ENCODE assay signal across 7 cellular contexts in genomic region chr6:132401120-132401940, GRCh38. TPM values are rescaled to one million over a fixed set of nuclear protein-coding genes. Genes with fewer than 3 reads are reported as not detected.
DNase-seq lines count a peak whose midpoint lies in the region; FAIRE-seq and TF ChIP-seq lines count a peak whose summit lies in the region.

Gene MOXD1, minus strand, starts transcription at chr6:132401475. Its CDS starts 49 bp downstream, at chr6:132401426.

- no peak for TF ChIP-seq CTCF in liver (IDR thresholded peaks at IDR 0.05; ENCODE audit: low read depth, low read length, missing input control)

- H3K9me3 ChIP-seq in HAP-1, result no peaks in the 10 kb centered on the region
- H3K9me3 ChIP-seq in liver (ENCODE audit: control insufficient read depth in 4 of 4, low read length in 3 of 4), result peaks cover 0 to 3% (median 0%) of the 10 kb centered on the region in 4 donors
- peaks cover 0 to 2% (median 0%) of the 10 kb centered on the region in 5 donors for H3K9me3 ChIP-seq in subcutaneous abdominal adipose tissue (ENCODE audit: control insufficient read depth in 5 of 5, low read length in 5 of 5)

- in situ Hi-C loops in HAP-1 (cut with MboI; ENCODE audit: low sequenced_read_pairs), result no loop called here

- H3K4me3 Mint-ChIP-seq in dendritic cell treated with granulocyte-macrophage colony-stimulating factor and Interleukin-4, amounts not matched to agents 40 ng/mL and 50 ng/mL, for 4 days, result peak within 1 kb of the TSS; percentile 55

- DNase-seq in GM12891 (ENCODE audit: insufficient read length, low spot score), result peak; percentile 41
- peak; percentile 19 to 68 for DNase-seq in HAP-1 (ENCODE audit: low spot score in 2 of 2)
- DNase-seq in NCI-H1930 (lab: John Stamatoyannopoulos, UW), result peak; percentile 37 to 44
- DNase-seq in NCI-H2107 (lab: John Stamatoyannopoulos, UW), result no peak

- H3K9me3 Mint-ChIP-seq in dendritic cell treated with granulocyte-macrophage colony-stimulating factor and Interleukin-4, amounts not matched to agents 40 ng/mL and 50 ng/mL, for 4 days, result no peaks in the 10 kb centered on the region

- H3K36me3 ChIP-seq in HAP-1 (replicated peaks) (no peaks in the 10 kb centered on the region), liver (ENCODE audit: control insufficient read depth in 4 of 4, insufficient read depth in 3 of 4, low read depth in 1 of 4, low read length in 3 of 4) (no peaks in the 10 kb centered on the region), subcutaneous abdominal adipose tissue (ENCODE audit: control insufficient read depth in 5 of 5, insufficient read depth in 5 of 5, low read length in 5 of 5) (no peaks in the 10 kb centered on the region)

- H3K27ac ChIP-seq in liver (ENCODE audit: low read depth in 1 of 2, low read length in 2 of 2), result no peak within 1 kb of the TSS
- no peak within 1 kb of the TSS for H3K27ac ChIP-seq in subcutaneous abdominal adipose tissue (ENCODE audit: low read depth, low read length)

- H3K36me3 Mint-ChIP-seq in dendritic cell treated with granulocyte-macrophage colony-stimulating factor and Interleukin-4, amounts not matched to agents 40 ng/mL and 50 ng/mL, for 4 days (ENCODE audit: low read depth), result no peaks in the 10 kb centered on the region

- intact Hi-C loops in dendritic cell treated with granulocyte-macrophage colony-stimulating factor and Interleukin-4, amounts not matched to agents 40 ng/mL and 50 ng/mL, for 4 days (cut with micrococcal nuclease), result no loop called here

- no peak within 1 kb of the TSS for H3K9ac ChIP-seq in liver (ENCODE audit: low read depth in 1 of 2, low read length in 2 of 2)
- peak within 1 kb of the TSS in 1 of 5 donors; percentile 40 for H3K9ac ChIP-seq in subcutaneous abdominal adipose tissue (ENCODE audit: low read length in 5 of 5)

- H3K27ac Mint-ChIP-seq in dendritic cell treated with granulocyte-macrophage colony-stimulating factor and Interleukin-4, amounts not matched to agents 40 ng/mL and 50 ng/mL, for 4 days, result no peak within 1 kb of the TSS

- TF ChIP-seq POLR2A in GM12891 (IDR thresholded peaks at IDR 0.05; ENCODE audit: low read depth, low read length), result no peak

- WGBS in liver, result 3% methylated on average over 85 of the region's 85 CpGs

- peaks cover 13% of the 10 kb centered on the region for H3K4me1 Mint-ChIP-seq in dendritic cell treated with granulocyte-macrophage colony-stimulating factor and Interleukin-4, amounts not matched to agents 40 ng/mL and 50 ng/mL, for 4 days (ENCODE audit: low read depth)

- H3K27me3 Mint-ChIP-seq in dendritic cell treated with granulocyte-macrophage colony-stimulating factor and Interleukin-4, amounts not matched to agents 40 ng/mL and 50 ng/mL, for 4 days, result peaks cover 73% of the 10 kb centered on the region

- no peak for TF ChIP-seq RAD21 in liver (IDR thresholded peaks at IDR 0.05)

- H3K4me1 ChIP-seq in HAP-1, result 0 out of 2 replicates have a peak, but pooled peaks cover 3% of the 10 kb centered on the region
- peaks cover 9 to 13% (median 11%) of the 10 kb centered on the region in 4 donors for H3K4me1 ChIP-seq in liver (ENCODE audit: control insufficient read depth in 4 of 4, insufficient read depth in 4 of 4, low read length in 3 of 4)
- peaks cover 0 to 15% (median 12%) of the 10 kb centered on the region in 5 donors for H3K4me1 ChIP-seq in subcutaneous abdominal adipose tissue (ENCODE audit: control insufficient read depth in 5 of 5, insufficient read depth in 5 of 5, low read length in 5 of 5)

- H3K4me3 ChIP-seq in HAP-1 (peak within 1 kb of the TSS; percentile 65), liver (ENCODE audit: low read depth in 1 of 3, low read length in 3 of 3) (peak within 1 kb of the TSS in 2 of 3 donors; percentile 57 to 65), subcutaneous abdominal adipose tissue (ENCODE audit: low read depth in 1 of 5, low read length in 5 of 5) (peak within 1 kb of the TSS; percentile 58 to 82 (median 76))

- no peak for FAIRE-seq in GM12891 (lab: Jason Lieb, UNC)

- H3K27me3 ChIP-seq in HAP-1 (ENCODE audit: low read depth) (peaks cover 10% of the 10 kb centered on the region), liver (ENCODE audit: control insufficient read depth in 4 of 4, insufficient read depth in 4 of 4, low read length in 3 of 4) (peaks cover 2 to 12% (median 7%) of the 10 kb centered on the region in 4 donors), subcutaneous abdominal adipose tissue (ENCODE audit: control insufficient read depth in 5 of 5, insufficient read depth in 4 of 5, low read length in 5 of 5) (peaks cover 4 to 30% (median 18%) of the 10 kb centered on the region in 5 donors)

TF ChIP-seq in GM12891, 5 proteins besides CTCF, POLR2A, EP300 and RAD21:
- no peak for TF ChIP-seq POLR2AphosphoS5 (IDR thresholded peaks at IDR 0.05; ENCODE audit: low read depth, low read length)
- no peak for TF ChIP-seq POU2F2 (IDR thresholded peaks at IDR 0.05; ENCODE audit: low read depth, low read length)
- TF ChIP-seq PAX5 (IDR thresholded peaks at IDR 0.05; ENCODE audit: insufficient read depth, low read length, severe bottlenecking), result no peak
- no peak for TF ChIP-seq TAF1 (IDR thresholded peaks at IDR 0.05; ENCODE audit: low read depth, low read length)
- no peak for TF ChIP-seq SPI1 (IDR thresholded peaks at IDR 0.05; ENCODE audit: low read depth, low read length)

TF ChIP-seq in liver, 16 proteins besides CTCF, POLR2A, EP300 and RAD21:
- no peak for TF ChIP-seq JUND (IDR thresholded peaks at IDR 0.05)
- TF ChIP-seq HNF4G (IDR thresholded peaks at IDR 0.05), result no peak
- no peak for TF ChIP-seq REST (IDR thresholded peaks at IDR 0.05)
- no peak for TF ChIP-seq YY1 (IDR thresholded peaks at IDR 0.05)
- no peak for TF ChIP-seq FOXA1 (IDR thresholded peaks at IDR 0.05)
- TF ChIP-seq MAX (IDR thresholded peaks at IDR 0.05), result no peak
TF ChIP-seq in liver: peak in this region for 0.

RNA-seq across cellular contexts. Expression of gene MOXD1, which starts in this region (rescaled TPM):
- polyA plus RNA-seq in GM12891 (2012; ENCODE audit: low read depth, missing spikeins), result 5.2 TPM
- under 1 TPM; 0.23 to 0.25 TPM for total RNA-seq in liver
- under 1 TPM; 0.14 to 0.48 TPM for polyA plus RNA-seq in liver
